Comparison of ENCODE assay signal across 18 cellular contexts in the genomic region with DNA sequence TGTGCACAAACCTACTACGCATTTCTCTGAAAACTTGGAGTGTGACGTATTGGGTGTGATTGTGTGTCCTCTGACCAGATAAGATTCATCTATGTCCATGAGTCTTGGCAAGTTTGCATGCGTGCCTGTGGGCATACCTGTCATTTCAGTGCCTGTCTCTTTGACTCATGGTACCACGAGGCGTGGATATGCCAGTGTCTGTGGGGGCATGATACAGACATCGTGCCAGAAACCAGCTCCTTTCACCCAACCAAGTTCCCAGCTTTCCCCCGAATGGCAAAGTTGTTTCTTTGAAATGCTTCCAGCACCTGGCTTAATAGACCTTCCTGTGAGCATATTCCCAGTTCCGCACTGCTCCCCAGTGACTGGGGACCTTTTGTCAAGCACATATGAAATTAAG.
DNase-seq lines count a peak whose midpoint lies in the region; ATAC-seq, FAIRE-seq and TF ChIP-seq lines count a peak whose summit lies in the region.
"Had no signal": no experiment of that assay in that cellular context is flagged by ENCODE, and none has a peak within 500 bp of the region (broad histone marks: within the 10 kb centered on the region; RNA-seq: fewer than 3 reads in every experiment).

No MANE protein-coding gene starts in this region.

- BruUV-seq in HepG2 (replicated peaks; lab: Mats Ljungman, UMichigan) (no TSS peak), HCT116 (replicated peaks; lab: Mats Ljungman, UMichigan) (no TSS peak)

- POLR2A ChIA-PET in HepG2 (lab: Yijun Ruan, JAX): no interaction called here
- POLR2A ChIA-PET in HCT116 (lab: Charles Lee): no interaction called here

- DNase-seq in HepG2 (ENCODE audit: low spot score) (no peak), right lobe of liver (no peak), HCT116 (ENCODE audit: low read depth, low spot score) (no peak), head of caudate nucleus (peak in 37 of 42 donors; percentile 5 to 82 (median 44)), HT-29 (ENCODE audit: low spot score) (no peak)
- DNase-seq: C1 segment of cervical spinal cord; CD8-positive, alpha-beta memory T cell; COR-L47; DMS 273 treated with DMSO at 0.1 percent for 48 hours; DMS53; GOT3; H7; IMR-90 had no signal

- TF ChIP-seq RAD21 in HepG2 (CRISPR knock-in tag; IDR thresholded peaks at IDR 0.05): no peak
- TF ChIP-seq RAD21 in HCT116 (IDR thresholded peaks at IDR 0.05; ENCODE audit: low read depth): no peak

- 24% methylated on average over 6 of the region's 8 CpGs for WGBS in HepG2 (ENCODE audit: low lambda C conversion rate)
- 58% methylated on average over 7 of the region's 8 CpGs for WGBS in right lobe of liver (ENCODE audit: insufficient coverage, low coverage, low lambda C conversion rate, missing lambda C conversion rate)

- no peaks in the 10 kb centered on the region for H3K9me2 ChIP-seq in HCT116 (ENCODE audit: insufficient read depth)

- H3K27ac ChIP-seq in HepG2 (ENCODE audit: extremely low read length, insufficient read depth, low read length) (no peak overlapping the region), right lobe of liver (no peak overlapping the region), HCT116 (ENCODE audit: low read depth, low read length) (no peak overlapping the region)

- no peaks in the 10 kb centered on the region for H3K4me1 ChIP-seq in HepG2 (ENCODE audit: insufficient read depth, low read length)
- H3K4me1 ChIP-seq in right lobe of liver: no peaks in the 10 kb centered on the region
- H3K4me1 ChIP-seq in HCT116 (ENCODE audit: control insufficient read depth in 1 of 2, insufficient read depth in 2 of 2, low read length in 2 of 2): peaks cover 0 to 5% of the 10 kb centered on the region in 2 experiments; a peak in 2 of 4 replicates

- ATAC-seq in HepG2: no peak
- no peak for ATAC-seq in right lobe of liver
- ATAC-seq in HCT116: no peak
- no peak for ATAC-seq in GM19035 (IDR thresholded peaks at IDR 0.05; ENCODE audit: unreplicated experiment)
- ATAC-seq: K562 had no signal

- no peak for FAIRE-seq in HepG2 (lab: Jason Lieb, UNC)
- FAIRE-seq: G401.6, GM12891, GM18507, K562 had no signal

- in situ Hi-C loops in HepG2 (cut with HindIII; ENCODE audit: extremely low pct_ligation_motif_present, low pct_unique_long_range_greater_than_20kb): no loop called here

- H3K79me2 ChIP-seq in HepG2 (ENCODE audit: insufficient read depth, low read length) (no peaks in the 10 kb centered on the region), HCT116 (ENCODE audit: insufficient read depth, low read length) (no peaks in the 10 kb centered on the region)

- TF ChIP-seq POLR2A in HepG2 (IDR thresholded peaks at IDR 0.05; ENCODE audit: insufficient read depth in 1 of 2, low read depth in 2 of 2, low read length in 2 of 2) (no peak), right lobe of liver (IDR thresholded peaks at IDR 0.05) (no peak), HCT116 (IDR thresholded peaks at IDR 0.05; ENCODE audit: borderline replicate concordance, extremely low read depth, insufficient read depth, insufficient read length) (no peak)

- no peak for TF ChIP-seq EP300 in HepG2 (IDR thresholded peaks at IDR 0.05; ENCODE audit: low read depth in 2 of 2, low read length in 2 of 2)
- TF ChIP-seq EP300 in HepG2 (CRISPR knock-in tag; IDR thresholded peaks at IDR 0.05; ENCODE audit: borderline replicate concordance): no peak

- H2AFZ ChIP-seq in HepG2 (ENCODE audit: low read length): no peak overlapping the region
- H2AFZ ChIP-seq in HCT116 (ENCODE audit: low read depth, low read length, poor library complexity, severe bottlenecking): no peak overlapping the region

- H4K20me1 ChIP-seq in HepG2 (ENCODE audit: insufficient read depth, low read length) (no peaks in the 10 kb centered on the region), HCT116 (ENCODE audit: insufficient read depth) (no peaks in the 10 kb centered on the region)

- H3K36me3 ChIP-seq in HepG2 (replicated peaks in 1 of 2; ENCODE audit: control insufficient read depth in 1 of 2, insufficient read depth in 2 of 2, low read length in 2 of 2): no peaks in the 10 kb centered on the region
- no peaks in the 10 kb centered on the region for H3K36me3 ChIP-seq in right lobe of liver
- no peaks in the 10 kb centered on the region for H3K36me3 ChIP-seq in HCT116 (ENCODE audit: control insufficient read depth in 1 of 2, insufficient read depth in 2 of 2, low read length in 2 of 2)

- H3K4me3 ChIP-seq in HepG2 (replicated peaks in 1 of 3; ENCODE audit: insufficient read depth in 1 of 3, low read depth in 2 of 3, low read length in 3 of 3): no peak overlapping the region
- H3K4me3 ChIP-seq in right lobe of liver: no peak overlapping the region
- H3K4me3 ChIP-seq in HCT116 (replicated peaks in 1 of 2; ENCODE audit: low read depth in 1 of 2, low read length in 2 of 2): 0 out of 4 replicates have a peak overlapping the region, but pooled peaks of 1 of the 2 experiments have one; percentile 8
- H3K4me3 ChIP-seq: K562 had no signal

- RAD21 ChIA-PET in HCT116 (lab: Charles Lee; ENCODE audit: low non-redundant PET in 1 of 2, low total read pairs in 2 of 2, uncharacterized antibody in 2 of 2, unreplicated experiment in 2 of 2): no interaction called here

- H3K4me2 ChIP-seq in HepG2 (ENCODE audit: low read depth, low read length) (no peak overlapping the region), HCT116 (ENCODE audit: low read length) (peak overlapping the region; percentile 37; the same call in 1 of the 2 replicates)

- TF ChIP-seq CTCF in HepG2 (CRISPR knock-in tag; IDR thresholded peaks at IDR 0.05) (no peak), right lobe of liver (IDR thresholded peaks at IDR 0.05) (no peak), HCT116 (IDR thresholded peaks at IDR 0.05 in 2 of 3, conservative IDR thresholded peaks at IDR 0.05 in 1 of 3; ENCODE audit: borderline replicate concordance in 1 of 3, insufficient read depth in 1 of 3, low read depth in 2 of 3, low read length in 2 of 3) (no peak)

- CTCF ChIA-PET in HepG2 (lab: Yijun Ruan, JAX; ENCODE audit: low intra/inter-chr PET ratio, low total read pairs): no interaction called here
- CTCF ChIA-PET in HCT116 (lab: Charles Lee): no interaction called here

- intact Hi-C loops in HepG2 (cut with micrococcal nuclease; ENCODE audit: unreplicated experiment): no loop called here
- intact Hi-C loops in right lobe of liver (cut with DNase I): no loop called here
- intact Hi-C loops in HCT116 (cut with micrococcal nuclease): no loop called here
- intact Hi-C loops in head of caudate nucleus (cut with DNase I): no loop called here

- H3K9ac ChIP-seq in HepG2 (ENCODE audit: insufficient read depth, low read depth, low read length): no peak overlapping the region
- H3K9ac ChIP-seq in HCT116 (ENCODE audit: low read length): no peak overlapping the region

- H3K27me3 ChIP-seq in HepG2 (ENCODE audit: control insufficient read depth in 1 of 2, insufficient read depth in 2 of 2, low read length in 2 of 2) (no peaks in the 10 kb centered on the region; a peak in 1 of 5 replicates), right lobe of liver (no peaks in the 10 kb centered on the region), HCT116 (ENCODE audit: insufficient read depth, low read length) (peaks cover 26% of the 10 kb centered on the region)

- no peaks in the 10 kb centered on the region for H3K9me3 ChIP-seq in HepG2 (ENCODE audit: low read length)
- no peaks in the 10 kb centered on the region for H3K9me3 ChIP-seq in right lobe of liver
- H3K9me3 ChIP-seq in HCT116 (ENCODE audit: control insufficient read depth in 1 of 2, insufficient read depth in 1 of 2, low read depth in 1 of 2, low read length in 2 of 2): no peaks in the 10 kb centered on the region

TF ChIP-seq in HepG2, 621 proteins besides CTCF, POLR2A, EP300 and RAD21:
- peak; percentile 70 for TF ChIP-seq CREB1 (IDR thresholded peaks at IDR 0.05)
- no peak for TF ChIP-seq CREB1 (CRISPR knock-in tag; IDR thresholded peaks at IDR 0.05)
- TF ChIP-seq FOXP1 (IDR thresholded peaks at IDR 0.05): no peak
- no peak for TF ChIP-seq FOXP1 (CRISPR knock-in tag; IDR thresholded peaks at IDR 0.05)

TF ChIP-seq in HCT116, 20 proteins besides CTCF, POLR2A, EP300 and RAD21 (continues in another document):
- no peak for TF ChIP-seq EGR1 (IDR thresholded peaks at IDR 0.05; ENCODE audit: low read depth)
- TF ChIP-seq EZH2 (IDR thresholded peaks at IDR 0.05): no peak
- TF ChIP-seq POLR2AphosphoS5 (IDR thresholded peaks at IDR 0.05; ENCODE audit: low read depth, low read length): no peak
- TF ChIP-seq SRF (IDR thresholded peaks at IDR 0.05; ENCODE audit: low read depth): no peak
- TF ChIP-seq, protein P1, sequence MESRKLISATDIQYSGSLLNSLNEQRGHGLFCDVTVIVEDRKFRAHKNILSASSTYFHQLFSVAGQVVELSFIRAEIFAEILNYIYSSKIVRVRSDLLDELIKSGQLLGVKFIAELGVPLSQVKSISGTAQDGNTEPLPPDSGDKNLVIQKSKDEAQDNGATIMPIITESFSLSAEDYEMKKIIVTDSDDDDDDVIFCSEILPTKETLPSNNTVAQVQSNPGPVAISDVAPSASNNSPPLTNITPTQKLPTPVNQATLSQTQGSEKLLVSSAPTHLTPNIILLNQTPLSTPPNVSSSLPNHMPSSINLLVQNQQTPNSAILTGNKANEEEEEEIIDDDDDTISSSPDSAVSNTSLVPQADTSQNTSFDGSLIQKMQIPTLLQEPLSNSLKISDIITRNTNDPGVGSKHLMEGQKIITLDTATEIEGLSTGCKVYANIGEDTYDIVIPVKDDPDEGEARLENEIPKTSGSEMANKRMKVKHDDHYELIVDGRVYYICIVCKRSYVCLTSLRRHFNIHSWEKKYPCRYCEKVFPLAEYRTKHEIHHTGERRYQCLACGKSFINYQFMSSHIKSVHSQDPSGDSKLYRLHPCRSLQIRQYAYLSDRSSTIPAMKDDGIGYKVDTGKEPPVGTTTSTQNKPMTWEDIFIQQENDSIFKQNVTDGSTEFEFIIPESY (IDR thresholded peaks at IDR 0.05; ENCODE audit: extremely low read depth, insufficient replicate concordance, low read length): no peak

Comparison
In these comparisons a context has a peak if more than half of its experiments do, and no peak if none do; other contexts are left out.
1. DNase-seq: peak in head of caudate nucleus (37 of 42); none in HepG2 (single experiment), right lobe of liver (0 of 3), HCT116 (single experiment) and HT-29 (single experiment).